19 cellular contexts compared by ENCODE assay signal in genomic region chr10:36441557-36441956, GRCh38.
A peak's percentile ranks its signal among the peaks of the same experiment; 100 is the strongest.
DNase-seq lines count a peak whose midpoint lies in the region; ATAC-seq and TF ChIP-seq lines count a peak whose summit lies in the region.
"Had no signal": no experiment of that assay in that cellular context is flagged by ENCODE, and none has a peak within 500 bp of the region (broad histone marks: within the 10 kb centered on the region; RNA-seq: fewer than 3 reads in every experiment).

No MANE protein-coding gene starts in this region.

- H3K9me3 ChIP-seq in right atrium auricular region: no peaks in the 10 kb centered on the region
- H3K9me3 ChIP-seq in endodermal cell (ENCODE audit: control insufficient read depth, low read length): peaks cover 5% of the 10 kb centered on the region
- H3K9me3 ChIP-seq in smooth muscle cell (replicated peaks; ENCODE audit: low read depth): no peaks in the 10 kb centered on the region
- H3K9me3 ChIP-seq: MG63, Peyer's patch, thoracic aorta had no signal

- H3K79me2 ChIP-seq in smooth muscle cell (ENCODE audit: low read depth): no peaks in the 10 kb centered on the region

- H3F3A ChIP-seq in smooth muscle cell (ENCODE audit: low read depth): no peaks in the 10 kb centered on the region

- H3K9ac ChIP-seq in endodermal cell (ENCODE audit: extremely low read depth, low read length, poor library complexity, severe bottlenecking) (no peak overlapping the region), smooth muscle cell (ENCODE audit: low read depth) (no peak overlapping the region)

- H2AFZ ChIP-seq in smooth muscle cell (ENCODE audit: low read depth): peak overlapping the region; percentile 4

- TF ChIP-seq CTCF in right atrium auricular region (IDR thresholded peaks at IDR 0.05) (no peak), endodermal cell (conservative IDR thresholded peaks at IDR 0.05) (no peak), smooth muscle cell (IDR thresholded peaks at IDR 0.05; ENCODE audit: borderline replicate concordance, insufficient read depth, poor library complexity, severe bottlenecking) (no peak)

- no peak overlapping the region for H3K4me3 Mint-ChIP-seq in endodermal cell
- H3K4me3 Mint-ChIP-seq: activated CD4-positive, alpha-beta T cell treated with anti-CD3 and anti-CD28 coated beads, Interleukin-2, amount 10 ng/mL, durations not matched to agents 7 days and 5 days; CD14-positive monocyte; memory B cell; stimulated activated effector memory CD8-positive, alpha-beta T cell treated with anti-CD3 and anti-CD28 coated beads, Interleukin-12 subunit alpha, Interleukin-12 subunit beta, amount 100 ng/mL, for 72 hours had no signal

- peaks cover 20% of the 10 kb centered on the region for H3K4me1 Mint-ChIP-seq in endodermal cell
- H3K4me1 Mint-ChIP-seq: activated CD4-positive, alpha-beta T cell treated with anti-CD3 and anti-CD28 coated beads, Interleukin-2, amount 10 ng/mL, durations not matched to agents 7 days and 5 days; CD14-positive monocyte; memory B cell; stimulated activated effector memory CD8-positive, alpha-beta T cell treated with anti-CD3 and anti-CD28 coated beads, Interleukin-12 subunit alpha, Interleukin-12 subunit beta, amount 100 ng/mL, for 72 hours had no signal

- H4K20me1 ChIP-seq in smooth muscle cell (ENCODE audit: low read depth): no peaks in the 10 kb centered on the region

- peak overlapping the region; percentile 35 for H3K4me2 ChIP-seq in smooth muscle cell

- no peak overlapping the region for H3K4me3 ChIP-seq in right atrium auricular region
- no peak overlapping the region for H3K4me3 ChIP-seq in endodermal cell (ENCODE audit: low read length)
- H3K4me3 ChIP-seq in smooth muscle cell: no peak overlapping the region
- H3K4me3 ChIP-seq: MG63, Peyer's patch, thoracic aorta had no signal

- no peak for DNase-seq in Right ventricle myocardium inferior (ENCODE audit: missing footprints)
- no peak for DNase-seq in right atrium auricular region (ENCODE audit: low spot score)
- peak; percentile 57 for DNase-seq in endodermal cell
- DNase-seq in iPS-NIHi7 (ENCODE audit: extremely low spot score): peak; percentile 26
- DNase-seq in smooth muscle cell (lab: John Stamatoyannopoulos, UW; ENCODE audit: unreplicated experiment): no peak
- no peak for DNase-seq in T-helper 2 cell
- no peak for DNase-seq in left colon
- DNase-seq: activated CD4-positive, alpha-beta T cell treated with anti-CD3 and anti-CD28 coated beads, Interleukin-2, amount 10 ng/mL, durations not matched to agents 7 days and 5 days; activated CD8-positive, alpha-beta memory T cell treated with anti-CD3 and anti-CD28 coated beads, Interleukin-2, amount 50 U/mL, for 48 hours; activated effector memory CD4-positive, alpha-beta T cell treated with anti-CD3 and anti-CD28 coated beads, Interleukin-2, amount 50 U/mL, for 16 hours; MG63; NCI-H1436 treated with DMSO at 0.1 percent for 48 hours; Peyer's patch had no signal

- 79 to 95% methylated on average over 4 to 7 of the region's 7 CpGs for WGBS in endodermal cell (ENCODE audit: insufficient coverage in 1 of 2, insufficient read length in 1 of 2), 2 experiments
- 15% methylated on average over 7 of the region's 7 CpGs for WGBS in smooth muscle cell (ENCODE audit: low lambda C conversion rate)

- H3K36me3 ChIP-seq in right atrium auricular region (no peaks in the 10 kb centered on the region), endodermal cell (ENCODE audit: control insufficient read depth, insufficient read depth, low read length) (no peaks in the 10 kb centered on the region), smooth muscle cell (ENCODE audit: low read depth) (no peaks in the 10 kb centered on the region)
- H3K36me3 ChIP-seq: MG63, Peyer's patch, thoracic aorta had no signal

- H3K27ac ChIP-seq in right atrium auricular region (peak overlapping the region in 1 of 2 donors; percentile 36), endodermal cell (ENCODE audit: low read depth, low read length) (no peak overlapping the region), smooth muscle cell (ENCODE audit: low read depth) (no peak overlapping the region)
- H3K27ac ChIP-seq: 22Rv1, Peyer's patch, thoracic aorta had no signal

- no peaks in the 10 kb centered on the region for H3K27me3 Mint-ChIP-seq in endodermal cell (ENCODE audit: insufficient read depth)
- H3K27me3 Mint-ChIP-seq: activated CD4-positive, alpha-beta T cell treated with anti-CD3 and anti-CD28 coated beads, Interleukin-2, amount 10 ng/mL, durations not matched to agents 7 days and 5 days; memory B cell had no signal

- peak overlapping the region; percentile 84 for H3K27ac Mint-ChIP-seq in endodermal cell
- H3K27ac Mint-ChIP-seq: activated CD4-positive, alpha-beta T cell treated with anti-CD3 and anti-CD28 coated beads, Interleukin-2, amount 10 ng/mL, durations not matched to agents 7 days and 5 days; CD14-positive monocyte; memory B cell; stimulated activated effector memory CD8-positive, alpha-beta T cell treated with anti-CD3 and anti-CD28 coated beads, Interleukin-12 subunit alpha, Interleukin-12 subunit beta, amount 100 ng/mL, for 72 hours had no signal

- H3K4me1 ChIP-seq in right atrium auricular region (peaks cover 0 to 5% of the 10 kb centered on the region in 2 donors), endodermal cell (ENCODE audit: control insufficient read depth, insufficient read depth, low read length) (peaks cover 14% of the 10 kb centered on the region), smooth muscle cell (ENCODE audit: low read depth) (no peaks in the 10 kb centered on the region)
- H3K4me1 ChIP-seq: Peyer's patch had no signal

- H3K27me3 ChIP-seq in right atrium auricular region (no peaks in the 10 kb centered on the region), endodermal cell (ENCODE audit: control insufficient read depth, insufficient read depth, low read length, poor library complexity, severe bottlenecking) (no peaks in the 10 kb centered on the region), smooth muscle cell (ENCODE audit: low read depth) (no peaks in the 10 kb centered on the region)
- H3K27me3 ChIP-seq: MG63, Peyer's patch had no signal

- H3K36me3 Mint-ChIP-seq in endodermal cell (ENCODE audit: low read depth): no peaks in the 10 kb centered on the region
- H3K36me3 Mint-ChIP-seq: CD14-positive monocyte; memory B cell; stimulated activated effector memory CD8-positive, alpha-beta T cell treated with anti-CD3 and anti-CD28 coated beads, Interleukin-12 subunit alpha, Interleukin-12 subunit beta, amount 100 ng/mL, for 72 hours had no signal

- ATAC-seq in Right ventricle myocardium inferior (peak; percentile 92), left colon (no peak), HG02798 (IDR thresholded peaks at IDR 0.05; ENCODE audit: poor library complexity, unreplicated experiment) (no peak)
- ATAC-seq: stimulated activated effector memory CD8-positive, alpha-beta T cell treated with anti-CD3 and anti-CD28 coated beads, Interleukin-12 subunit alpha, Interleukin-12 subunit beta, amount 100 ng/mL, for 72 hours had no signal

- intact Hi-C loops in Right ventricle myocardium inferior (cut with DNase I) (no loop called here), left colon (cut with DNase I, micrococcal nuclease) (no loop called here)

- peaks cover 3% of the 10 kb centered on the region for H3K9me3 Mint-ChIP-seq in endodermal cell
- H3K9me3 Mint-ChIP-seq: memory B cell had no signal

Comparison
In these comparisons a context has a peak if more than half of its experiments do, and no peak if none do; other contexts are left out.
1. DNase-seq: peak in endodermal cell (single experiment) and iPS-NIHi7 (single experiment); none in Right ventricle myocardium inferior (single experiment), right atrium auricular region (single experiment), smooth muscle cell (single experiment), T-helper 2 cell (0 of 5) and left colon (0 of 2).